9 cellular contexts compared by ENCODE assay signal in genomic region chr16:5633845-5634440, GRCh38.
DNase-seq lines count a peak whose midpoint lies in the region; ATAC-seq and TF ChIP-seq lines count a peak whose summit lies in the region.
"Had no signal": no experiment of that assay in that cellular context is flagged by ENCODE, and none has a peak within 500 bp of the region (broad histone marks: within the 10 kb centered on the region; RNA-seq: fewer than 3 reads in every experiment).

No MANE protein-coding gene starts in this region.

- peaks cover 0 to 4% (median 0%) of the 10 kb centered on the region in 7 donors for H3K9me3 Mint-ChIP-seq in CD14-positive monocyte
- peaks cover 3% of the 10 kb centered on the region for H3K9me3 Mint-ChIP-seq in activated T-cell treated with anti-CD3 and anti-CD28 coated beads, Interleukin-2, amount 50 U/mL, for 24 hours

- H3K27ac ChIP-seq in iPS DF 6.9 (ENCODE audit: low read length): no peak overlapping the region

- H3K4me1 ChIP-seq in iPS DF 6.9 (ENCODE audit: control insufficient read depth, insufficient read depth, low read length): no peaks in the 10 kb centered on the region
- H3K4me1 ChIP-seq in mucosa of descending colon (ENCODE audit: low read depth): no peaks in the 10 kb centered on the region

- intact Hi-C loops in CD14-positive monocyte (cut with micrococcal nuclease): no loop called here
- intact Hi-C loops in mucosa of descending colon (cut with DNase I, micrococcal nuclease): no loop called here

- DNase-seq in CD14-positive monocyte (ENCODE audit: low spot score) (no peak), HCEC 1CT (peak; percentile 4), RPMI7951 (ENCODE audit: low read depth) (peak; percentile 17), iPS DF 6.9 (ENCODE audit: low read depth, low spot score) (peak; percentile 27), glomerular visceral epithelial cell (ENCODE audit: extremely low spot score) (no peak), mucosa of descending colon (no peak)
- DNase-seq in stimulated activated CD4-positive, alpha-beta T cell treated with anti-CD3 and anti-CD28 coated beads, Interleukin-4, amount 100 ng/mL, for 24 hours: no peak
- no peak for DNase-seq in activated T-cell treated with anti-CD3 and anti-CD28 coated beads, Interleukin-2, amount 50 U/mL, for 24 hours

- H3K27me3 ChIP-seq in iPS DF 6.9 (ENCODE audit: control insufficient read depth, insufficient read depth, low read length): no peaks in the 10 kb centered on the region

- TF ChIP-seq CTCF in CD14-positive monocyte (IDR thresholded peaks at IDR 0.05) (peak; percentile 45), mucosa of descending colon (IDR thresholded peaks at IDR 0.05) (no peak)

- H3K36me3 ChIP-seq in iPS DF 6.9 (ENCODE audit: control insufficient read depth, insufficient read depth, low read length) (no peaks in the 10 kb centered on the region), mucosa of descending colon (ENCODE audit: low read depth) (no peaks in the 10 kb centered on the region)

- H3K36me3 Mint-ChIP-seq in CD14-positive monocyte: no peaks in the 10 kb centered on the region
- no peaks in the 10 kb centered on the region for H3K36me3 Mint-ChIP-seq in activated T-cell treated with anti-CD3 and anti-CD28 coated beads, Interleukin-2, amount 50 U/mL, for 24 hours (ENCODE audit: low read depth)

- H3K4me1 Mint-ChIP-seq in CD14-positive monocyte: no peaks in the 10 kb centered on the region
- no peaks in the 10 kb centered on the region for H3K4me1 Mint-ChIP-seq in activated T-cell treated with anti-CD3 and anti-CD28 coated beads, Interleukin-2, amount 50 U/mL, for 24 hours (ENCODE audit: low read depth)

- H3K9me3 ChIP-seq in iPS DF 6.9 (ENCODE audit: control insufficient read depth, insufficient read depth, low read length): no peaks in the 10 kb centered on the region; the same call in 1 of the 2 replicates
- no peaks in the 10 kb centered on the region for H3K9me3 ChIP-seq in mucosa of descending colon

- H3K27me3 Mint-ChIP-seq in CD14-positive monocyte (ENCODE audit: low read depth in 3 of 3): peaks cover 0 to 3% (median 2%) of the 10 kb centered on the region in 3 donors
- no peaks in the 10 kb centered on the region for H3K27me3 Mint-ChIP-seq in activated T-cell treated with anti-CD3 and anti-CD28 coated beads, Interleukin-2, amount 50 U/mL, for 24 hours

- ATAC-seq in mucosa of descending colon: no peak

- H3K27ac Mint-ChIP-seq in CD14-positive monocyte: no peak overlapping the region
- H3K27ac Mint-ChIP-seq in activated T-cell treated with anti-CD3 and anti-CD28 coated beads, Interleukin-2, amount 50 U/mL, for 24 hours: no peak overlapping the region
- H3K27ac Mint-ChIP-seq: T-helper 1 cell treated with Interleukin-12 subunit alpha and Interleukin-12 subunit beta and Interleukin-4 antibody, amounts not matched to agents 30 μg/mL and 1 μg/mL, for 36 hours had no signal

- no CpG with 5 or more reads among the region's 5 CpGs for WGBS in iPS DF 6.9 (ENCODE audit: insufficient coverage, insufficient read length)

- no peak overlapping the region for H3K4me3 Mint-ChIP-seq in CD14-positive monocyte
- no peak overlapping the region for H3K4me3 Mint-ChIP-seq in activated T-cell treated with anti-CD3 and anti-CD28 coated beads, Interleukin-2, amount 50 U/mL, for 24 hours
- H3K4me3 Mint-ChIP-seq: T-helper 1 cell treated with Interleukin-12 subunit alpha and Interleukin-12 subunit beta and Interleukin-4 antibody, amounts not matched to agents 30 μg/mL and 1 μg/mL, for 36 hours had no signal

- H3K4me3 ChIP-seq in iPS DF 6.9 (ENCODE audit: low read length) (no peak overlapping the region), mucosa of descending colon (no peak overlapping the region)

Comparison
In these comparisons a context has a peak if more than half of its experiments do, and no peak if none do; other contexts are left out.
1. DNase-seq: peak in HCEC 1CT (single experiment), RPMI7951 (single experiment) and iPS DF 6.9 (single experiment); none in CD14-positive monocyte (single experiment), stimulated activated CD4-positive, alpha-beta T cell treated with anti-CD3 and anti-CD28 coated beads, Interleukin-4, amount 100 ng/mL, for 24 hours (single experiment), glomerular visceral epithelial cell (single experiment), activated T-cell treated with anti-CD3 and anti-CD28 coated beads, Interleukin-2, amount 50 U/mL, for 24 hours (single experiment) and mucosa of descending colon (0 of 3).